In the genomic region with DNA sequence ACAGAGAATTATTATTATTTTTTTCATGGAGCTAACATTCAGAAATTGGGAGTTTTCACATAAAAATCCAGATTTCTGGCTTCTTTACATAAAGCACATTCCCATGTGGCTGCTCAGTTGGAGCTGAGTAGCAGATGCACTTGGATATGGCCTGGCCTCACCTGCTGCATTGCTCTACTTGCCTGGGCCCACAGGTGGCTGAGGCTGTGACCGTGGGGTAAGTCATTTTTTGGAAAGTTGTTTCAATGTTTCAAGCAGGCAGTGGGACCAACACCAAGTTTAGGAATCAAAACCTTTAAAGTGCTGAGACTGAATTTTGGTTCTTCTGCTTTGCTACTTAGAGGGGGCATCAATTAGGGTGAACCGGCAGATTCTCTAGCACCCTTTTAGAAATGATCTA, we compare ENCODE assay signal across 2 cellular contexts.
TF ChIP-seq lines count a peak whose summit lies in the region.

No MANE protein-coding gene starts in this region.

TF ChIP-seq in IMR-90, 13 proteins besides CTCF, POLR2A, EP300 and RAD21:
- TF ChIP-seq MAZ (IDR thresholded peaks at IDR 0.05; ENCODE audit: borderline replicate concordance, low read depth, low read length) (no peak), CEBPB (IDR thresholded peaks at IDR 0.05; ENCODE audit: low read depth, low read length) (no peak), MAFK (IDR thresholded peaks at IDR 0.05; ENCODE audit: low read depth, low read length) (no peak), FOS (IDR thresholded peaks at IDR 0.05; ENCODE audit: low read depth, low read length) (no peak), MXI1 (IDR thresholded peaks at IDR 0.05; ENCODE audit: borderline replicate concordance, low read depth, low read length) (no peak), RFX5 (IDR thresholded peaks at IDR 0.05; ENCODE audit: low read depth, low read length) (no peak), RCOR1 (IDR thresholded peaks at IDR 0.05; ENCODE audit: insufficient replicate concordance, low read length) (no peak), SMC3 (IDR thresholded peaks at IDR 0.05; ENCODE audit: low read depth, low read length) (no peak), CHD1 (IDR thresholded peaks at IDR 0.05; ENCODE audit: low read depth, low read length) (no peak), BHLHE40 (IDR thresholded peaks at IDR 0.05; ENCODE audit: low read depth, low read length) (no peak), NFE2L2 (IDR thresholded peaks at IDR 0.05; ENCODE audit: low read depth, low read length) (no peak)
- TF ChIP-seq, protein P1, sequence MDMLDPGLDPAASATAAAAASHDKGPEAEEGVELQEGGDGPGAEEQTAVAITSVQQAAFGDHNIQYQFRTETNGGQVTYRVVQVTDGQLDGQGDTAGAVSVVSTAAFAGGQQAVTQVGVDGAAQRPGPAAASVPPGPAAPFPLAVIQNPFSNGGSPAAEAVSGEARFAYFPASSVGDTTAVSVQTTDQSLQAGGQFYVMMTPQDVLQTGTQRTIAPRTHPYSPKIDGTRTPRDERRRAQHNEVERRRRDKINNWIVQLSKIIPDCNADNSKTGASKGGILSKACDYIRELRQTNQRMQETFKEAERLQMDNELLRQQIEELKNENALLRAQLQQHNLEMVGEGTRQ (IDR thresholded peaks at IDR 0.05; ENCODE audit: low read depth, low read length): no peak
- TF ChIP-seq, protein P2, sequence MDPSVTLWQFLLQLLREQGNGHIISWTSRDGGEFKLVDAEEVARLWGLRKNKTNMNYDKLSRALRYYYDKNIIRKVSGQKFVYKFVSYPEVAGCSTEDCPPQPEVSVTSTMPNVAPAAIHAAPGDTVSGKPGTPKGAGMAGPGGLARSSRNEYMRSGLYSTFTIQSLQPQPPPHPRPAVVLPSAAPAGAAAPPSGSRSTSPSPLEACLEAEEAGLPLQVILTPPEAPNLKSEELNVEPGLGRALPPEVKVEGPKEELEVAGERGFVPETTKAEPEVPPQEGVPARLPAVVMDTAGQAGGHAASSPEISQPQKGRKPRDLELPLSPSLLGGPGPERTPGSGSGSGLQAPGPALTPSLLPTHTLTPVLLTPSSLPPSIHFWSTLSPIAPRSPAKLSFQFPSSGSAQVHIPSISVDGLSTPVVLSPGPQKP (IDR thresholded peaks at IDR 0.05; ENCODE audit: borderline replicate concordance, low read depth, low read length): no peak
TF ChIP-seq in IMR-90: peak in this region for 0.

TF ChIP-seq in HepG2, 621 proteins besides CTCF, POLR2A, EP300 and RAD21 (continues in another document):
- TF ChIP-seq ZNF354B (CRISPR knock-in tag; IDR thresholded peaks at IDR 0.05): no peak
- no peak for TF ChIP-seq RFX3 (CRISPR knock-in tag; IDR thresholded peaks at IDR 0.05)
- TF ChIP-seq BCL3 (CRISPR knock-in tag; IDR thresholded peaks at IDR 0.05): no peak
- TF ChIP-seq KIAA2018 (CRISPR knock-in tag; IDR thresholded peaks at IDR 0.05; ENCODE audit: borderline replicate concordance): no peak
- no peak for TF ChIP-seq ZNF20 (CRISPR knock-in tag; IDR thresholded peaks at IDR 0.05)
- no peak for TF ChIP-seq NR2C2 (CRISPR knock-in tag; IDR thresholded peaks at IDR 0.05; ENCODE audit: borderline replicate concordance)
- TF ChIP-seq, protein P3, sequence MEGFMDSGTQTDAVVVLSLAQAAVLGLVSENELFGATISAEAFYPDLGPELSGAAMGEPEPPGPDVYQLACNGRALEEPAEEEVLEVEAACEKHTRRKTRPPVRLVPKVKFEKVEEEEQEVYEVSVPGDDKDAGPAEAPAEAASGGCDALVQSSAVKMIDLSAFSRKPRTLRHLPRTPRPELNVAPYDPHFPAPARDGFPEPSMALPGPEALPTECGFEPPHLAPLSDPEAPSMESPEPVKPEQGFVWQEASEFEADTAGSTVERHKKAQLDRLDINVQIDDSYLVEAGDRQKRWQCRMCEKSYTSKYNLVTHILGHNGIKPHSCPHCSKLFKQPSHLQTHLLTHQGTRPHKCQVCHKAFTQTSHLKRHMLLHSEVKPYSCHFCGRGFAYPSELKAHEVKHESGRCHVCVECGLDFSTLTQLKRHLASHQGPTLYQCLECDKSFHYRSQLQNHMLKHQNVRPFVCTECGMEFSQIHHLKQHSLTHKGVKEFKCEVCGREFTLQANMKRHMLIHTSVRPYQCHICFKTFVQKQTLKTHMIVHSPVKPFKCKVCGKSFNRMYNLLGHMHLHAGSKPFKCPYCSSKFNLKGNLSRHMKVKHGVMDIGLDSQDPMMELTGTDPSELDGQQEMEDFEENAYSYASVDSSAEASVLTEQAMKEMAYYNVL (CRISPR knock-in tag; IDR thresholded peaks at IDR 0.05; ENCODE audit: borderline replicate concordance): no peak
- no peak for TF ChIP-seq ZNF281 (CRISPR knock-in tag; IDR thresholded peaks at IDR 0.05; ENCODE audit: borderline replicate concordance)
- no peak for TF ChIP-seq ZNF556 (CRISPR knock-in tag; IDR thresholded peaks at IDR 0.05; ENCODE audit: borderline replicate concordance)
- TF ChIP-seq ONECUT2 (CRISPR knock-in tag; IDR thresholded peaks at IDR 0.05): no peak
- no peak for TF ChIP-seq ZNF724P (CRISPR knock-in tag; IDR thresholded peaks at IDR 0.05; ENCODE audit: borderline replicate concordance)
- TF ChIP-seq MTA1 (CRISPR knock-in tag; IDR thresholded peaks at IDR 0.05; ENCODE audit: borderline replicate concordance): no peak
- TF ChIP-seq, protein P4, sequence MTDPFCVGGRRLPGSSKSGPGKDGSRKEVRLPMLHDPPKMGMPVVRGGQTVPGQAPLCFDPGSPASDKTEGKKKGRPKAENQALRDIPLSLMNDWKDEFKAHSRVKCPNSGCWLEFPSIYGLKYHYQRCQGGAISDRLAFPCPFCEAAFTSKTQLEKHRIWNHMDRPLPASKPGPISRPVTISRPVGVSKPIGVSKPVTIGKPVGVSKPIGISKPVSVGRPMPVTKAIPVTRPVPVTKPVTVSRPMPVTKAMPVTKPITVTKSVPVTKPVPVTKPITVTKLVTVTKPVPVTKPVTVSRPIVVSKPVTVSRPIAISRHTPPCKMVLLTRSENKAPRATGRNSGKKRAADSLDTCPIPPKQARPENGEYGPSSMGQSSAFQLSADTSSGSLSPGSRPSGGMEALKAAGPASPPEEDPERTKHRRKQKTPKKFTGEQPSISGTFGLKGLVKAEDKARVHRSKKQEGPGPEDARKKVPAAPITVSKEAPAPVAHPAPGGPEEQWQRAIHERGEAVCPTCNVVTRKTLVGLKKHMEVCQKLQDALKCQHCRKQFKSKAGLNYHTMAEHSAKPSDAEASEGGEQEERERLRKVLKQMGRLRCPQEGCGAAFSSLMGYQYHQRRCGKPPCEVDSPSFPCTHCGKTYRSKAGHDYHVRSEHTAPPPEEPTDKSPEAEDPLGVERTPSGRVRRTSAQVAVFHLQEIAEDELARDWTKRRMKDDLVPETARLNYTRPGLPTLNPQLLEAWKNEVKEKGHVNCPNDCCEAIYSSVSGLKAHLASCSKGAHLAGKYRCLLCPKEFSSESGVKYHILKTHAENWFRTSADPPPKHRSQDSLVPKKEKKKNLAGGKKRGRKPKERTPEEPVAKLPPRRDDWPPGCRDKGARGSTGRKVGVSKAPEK (CRISPR knock-in tag; IDR thresholded peaks at IDR 0.05; ENCODE audit: borderline replicate concordance): no peak
- no peak for TF ChIP-seq ZSCAN21 (CRISPR knock-in tag; IDR thresholded peaks at IDR 0.05; ENCODE audit: borderline replicate concordance)
- no peak for TF ChIP-seq DNMT1 (CRISPR knock-in tag; IDR thresholded peaks at IDR 0.05)
- TF ChIP-seq, protein P5, sequence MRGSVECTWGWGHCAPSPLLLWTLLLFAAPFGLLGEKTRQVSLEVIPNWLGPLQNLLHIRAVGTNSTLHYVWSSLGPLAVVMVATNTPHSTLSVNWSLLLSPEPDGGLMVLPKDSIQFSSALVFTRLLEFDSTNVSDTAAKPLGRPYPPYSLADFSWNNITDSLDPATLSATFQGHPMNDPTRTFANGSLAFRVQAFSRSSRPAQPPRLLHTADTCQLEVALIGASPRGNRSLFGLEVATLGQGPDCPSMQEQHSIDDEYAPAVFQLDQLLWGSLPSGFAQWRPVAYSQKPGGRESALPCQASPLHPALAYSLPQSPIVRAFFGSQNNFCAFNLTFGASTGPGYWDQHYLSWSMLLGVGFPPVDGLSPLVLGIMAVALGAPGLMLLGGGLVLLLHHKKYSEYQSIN (CRISPR knock-in tag; IDR thresholded peaks at IDR 0.05; ENCODE audit: borderline replicate concordance): no peak
